14 cellular contexts compared by ENCODE assay signal in the genomic region with DNA sequence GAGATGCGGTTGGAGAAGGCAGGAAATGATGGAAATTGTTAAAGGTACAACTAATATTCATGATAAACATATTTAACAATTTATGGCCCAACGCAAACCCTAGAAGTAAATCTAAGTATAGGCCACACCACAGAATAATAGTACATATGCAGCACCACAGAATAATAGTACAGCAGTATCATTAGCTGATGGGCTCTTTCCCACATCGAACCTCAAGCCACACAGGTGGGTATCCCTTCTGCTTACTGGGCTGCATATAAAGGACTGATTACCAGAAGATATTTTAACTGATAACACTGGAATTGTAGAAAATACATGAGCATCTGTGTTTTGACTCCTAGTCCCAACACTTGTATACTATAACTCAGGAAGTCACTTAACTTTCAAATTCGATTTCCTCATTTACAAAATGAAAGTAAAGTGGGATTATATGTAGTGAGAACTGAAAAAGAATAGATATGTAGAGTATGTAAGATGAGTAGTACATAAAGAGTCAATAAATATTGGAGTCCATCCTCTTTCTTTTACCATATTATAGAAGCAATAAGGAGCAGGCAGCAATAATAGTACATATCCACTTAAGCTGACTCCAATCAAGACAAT.
DNase-seq lines count a peak whose midpoint lies in the region; ATAC-seq and TF ChIP-seq lines count a peak whose summit lies in the region.
"Had no signal": no experiment of that assay in that cellular context is flagged by ENCODE, and none has a peak within 500 bp of the region (broad histone marks: within the 10 kb centered on the region; RNA-seq: fewer than 3 reads in every experiment).

No MANE protein-coding gene starts in this region.

- POLR2A ChIA-PET in activated naive CD8-positive, alpha-beta T cell treated with anti-CD3 and anti-CD28 coated beads, Interleukin-2, amount 10 ng/mL, durations not matched to agents 7 days and 5 days (lab: Charles Lee) = no interaction called here

- no peaks in the 10 kb centered on the region for H3K27me3 ChIP-seq in gastroesophageal sphincter
- H3K27me3 ChIP-seq: suprapubic skin had no signal

- 65 to 77% methylated on average over 4 of the region's 4 CpGs for WGBS in gastroesophageal sphincter (ENCODE audit: low coverage in 1 of 2), 2 donors

- H3K9me3 Mint-ChIP-seq in activated T-cell treated with anti-CD3 and anti-CD28 coated beads, Interleukin-2, amount 50 U/mL, for 4 hours = no peaks in the 10 kb centered on the region
- no peaks in the 10 kb centered on the region for H3K9me3 Mint-ChIP-seq in activated naive CD8-positive, alpha-beta T cell treated with anti-CD3 and anti-CD28 coated beads, Interleukin-2, amount 10 ng/mL, durations not matched to agents 7 days and 5 days
- H3K9me3 Mint-ChIP-seq in stimulated activated effector memory CD8-positive, alpha-beta T cell treated with anti-CD3 and anti-CD28 coated beads, Interleukin-12 subunit alpha, Interleukin-12 subunit beta, amount 100 ng/mL, for 72 hours = no peaks in the 10 kb centered on the region

- no peak for DNase-seq in activated T-cell treated with anti-CD3 and anti-CD28 coated beads, Interleukin-2, amount 50 U/mL, for 4 hours
- no peak for DNase-seq in activated T-cell treated with anti-CD3 and anti-CD28 coated beads, Interleukin-2, amount 50 U/mL, for 1 hour
- no peak for DNase-seq in activated naive CD8-positive, alpha-beta T cell treated with anti-CD3 and anti-CD28 coated beads, Interleukin-2, amount 10 ng/mL, durations not matched to agents 7 days and 5 days
- DNase-seq in stimulated activated effector memory CD8-positive, alpha-beta T cell treated with anti-CD3 and anti-CD28 coated beads, Interleukin-12 subunit alpha, Interleukin-12 subunit beta, amount 100 ng/mL, for 72 hours (ENCODE audit: low spot score in 2 of 2) = no peak
- DNase-seq in NCI-H187 treated with DMSO at 0.1 percent for 48 hours (lab: John Stamatoyannopoulos, UW) = no peak
- DNase-seq: KBM-7; left cardiac atrium; SHP77; stimulated activated CD4-positive, alpha-beta T cell treated with anti-CD3 and anti-CD28 coated beads, Interleukin-2, amount 100 ng/mL, for 48 hours had no signal

- TF ChIP-seq POLR2A in gastroesophageal sphincter (IDR thresholded peaks at IDR 0.05) = no peak

- H3K27me3 Mint-ChIP-seq in activated T-cell treated with anti-CD3 and anti-CD28 coated beads, Interleukin-2, amount 50 U/mL, for 4 hours (ENCODE audit: low read depth) = no peaks in the 10 kb centered on the region
- H3K27me3 Mint-ChIP-seq in activated naive CD8-positive, alpha-beta T cell treated with anti-CD3 and anti-CD28 coated beads, Interleukin-2, amount 10 ng/mL, durations not matched to agents 7 days and 5 days = no peaks in the 10 kb centered on the region

- peak overlapping the region; percentile 84 for H3K27ac Mint-ChIP-seq in activated naive CD8-positive, alpha-beta T cell treated with anti-CD3 and anti-CD28 coated beads, Interleukin-2, amount 10 ng/mL, durations not matched to agents 7 days and 5 days
- peak overlapping the region; percentile 45 for H3K27ac Mint-ChIP-seq in stimulated activated effector memory CD8-positive, alpha-beta T cell treated with anti-CD3 and anti-CD28 coated beads, Interleukin-12 subunit alpha, Interleukin-12 subunit beta, amount 100 ng/mL, for 72 hours

- H3K4me3 Mint-ChIP-seq in activated T-cell treated with anti-CD3 and anti-CD28 coated beads, Interleukin-2, amount 50 U/mL, for 4 hours = peak overlapping the region; percentile 7
- peak overlapping the region; percentile 77 for H3K4me3 Mint-ChIP-seq in activated naive CD8-positive, alpha-beta T cell treated with anti-CD3 and anti-CD28 coated beads, Interleukin-2, amount 10 ng/mL, durations not matched to agents 7 days and 5 days
- H3K4me3 Mint-ChIP-seq in stimulated activated effector memory CD8-positive, alpha-beta T cell treated with anti-CD3 and anti-CD28 coated beads, Interleukin-12 subunit alpha, Interleukin-12 subunit beta, amount 100 ng/mL, for 72 hours = peak overlapping the region; percentile 38

- no peaks in the 10 kb centered on the region for H3K9me3 ChIP-seq in gastroesophageal sphincter
- H3K9me3 ChIP-seq: suprapubic skin had no signal

- TF ChIP-seq EP300 in gastroesophageal sphincter (IDR thresholded peaks at IDR 0.05) = no peak

- no peaks in the 10 kb centered on the region for H3K36me3 Mint-ChIP-seq in activated T-cell treated with anti-CD3 and anti-CD28 coated beads, Interleukin-2, amount 50 U/mL, for 4 hours (ENCODE audit: insufficient read depth)
- H3K36me3 Mint-ChIP-seq in activated naive CD8-positive, alpha-beta T cell treated with anti-CD3 and anti-CD28 coated beads, Interleukin-2, amount 10 ng/mL, durations not matched to agents 7 days and 5 days = peaks cover 1% of the 10 kb centered on the region
- no peaks in the 10 kb centered on the region for H3K36me3 Mint-ChIP-seq in stimulated activated effector memory CD8-positive, alpha-beta T cell treated with anti-CD3 and anti-CD28 coated beads, Interleukin-12 subunit alpha, Interleukin-12 subunit beta, amount 100 ng/mL, for 72 hours

- H3K4me3 ChIP-seq in gastroesophageal sphincter = no peak overlapping the region
- H3K4me3 ChIP-seq: suprapubic skin had no signal

- H3K27ac ChIP-seq in gastroesophageal sphincter = no peak overlapping the region
- H3K27ac ChIP-seq: parathyroid adenoma, suprapubic skin had no signal

- no peak for TF ChIP-seq CTCF in gastroesophageal sphincter (IDR thresholded peaks at IDR 0.05)

- H3K36me3 ChIP-seq in gastroesophageal sphincter = no peaks in the 10 kb centered on the region
- H3K36me3 ChIP-seq: suprapubic skin had no signal

- peaks cover 19% of the 10 kb centered on the region for H3K4me1 Mint-ChIP-seq in activated T-cell treated with anti-CD3 and anti-CD28 coated beads, Interleukin-2, amount 50 U/mL, for 4 hours (ENCODE audit: low read depth)
- peaks cover 12% of the 10 kb centered on the region for H3K4me1 Mint-ChIP-seq in activated naive CD8-positive, alpha-beta T cell treated with anti-CD3 and anti-CD28 coated beads, Interleukin-2, amount 10 ng/mL, durations not matched to agents 7 days and 5 days
- H3K4me1 Mint-ChIP-seq in stimulated activated effector memory CD8-positive, alpha-beta T cell treated with anti-CD3 and anti-CD28 coated beads, Interleukin-12 subunit alpha, Interleukin-12 subunit beta, amount 100 ng/mL, for 72 hours = no peaks in the 10 kb centered on the region

- H3K4me1 ChIP-seq in gastroesophageal sphincter = peaks cover 0 to 21% (median 2%) of the 10 kb centered on the region in 3 donors
- H3K4me1 ChIP-seq: parathyroid adenoma, suprapubic skin had no signal

- ATAC-seq in activated T-cell treated with anti-CD3 and anti-CD28 coated beads, Interleukin-2, amount 50 U/mL, for 4 hours = no peak
- peak; percentile 65 for ATAC-seq in HG03108 (IDR thresholded peaks at IDR 0.05; ENCODE audit: unreplicated experiment)
- peak; percentile 42 for ATAC-seq in activated naive CD8-positive, alpha-beta T cell treated with anti-CD3 and anti-CD28 coated beads, Interleukin-2, amount 10 ng/mL, durations not matched to agents 7 days and 5 days (ENCODE audit: low read depth)
- no peak for ATAC-seq in stimulated activated effector memory CD8-positive, alpha-beta T cell treated with anti-CD3 and anti-CD28 coated beads, Interleukin-12 subunit alpha, Interleukin-12 subunit beta, amount 100 ng/mL, for 72 hours
- no peak for ATAC-seq in HG02970 (IDR thresholded peaks at IDR 0.05; ENCODE audit: low FRiP score, unreplicated experiment)
- no peak for ATAC-seq in gastroesophageal sphincter
- ATAC-seq: left cardiac atrium had no signal

Comparison
In these comparisons a context has a peak if more than half of its experiments do, and no peak if none do; other contexts are left out.
1. ATAC-seq: peak in HG03108 (single experiment) and activated naive CD8-positive, alpha-beta T cell treated with anti-CD3 and anti-CD28 coated beads, Interleukin-2, amount 10 ng/mL, durations not matched to agents 7 days and 5 days (single experiment); none in activated T-cell treated with anti-CD3 and anti-CD28 coated beads, Interleukin-2, amount 50 U/mL, for 4 hours (0 of 2), stimulated activated effector memory CD8-positive, alpha-beta T cell treated with anti-CD3 and anti-CD28 coated beads, Interleukin-12 subunit alpha, Interleukin-12 subunit beta, amount 100 ng/mL, for 72 hours (single experiment), HG02970 (single experiment) and gastroesophageal sphincter (single experiment).
2. H3K4me3 Mint-ChIP-seq: peak in every context shown above with its lines; median percentile 77 in activated naive CD8-positive, alpha-beta T cell treated with anti-CD3 and anti-CD28 coated beads, Interleukin-2, amount 10 ng/mL, durations not matched to agents 7 days and 5 days; 38 in stimulated activated effector memory CD8-positive, alpha-beta T cell treated with anti-CD3 and anti-CD28 coated beads, Interleukin-12 subunit alpha, Interleukin-12 subunit beta, amount 100 ng/mL, for 72 hours; 7 in activated T-cell treated with anti-CD3 and anti-CD28 coated beads, Interleukin-2, amount 50 U/mL, for 4 hours.